Comparison of ENCODE assay signal across 8 cellular contexts in genomic region chr1:204578867-204579664, GRCh38.
DNase-seq lines count a peak whose midpoint lies in the region; ATAC-seq and TF ChIP-seq lines count a peak whose summit lies in the region.

No MANE protein-coding gene starts in this region.

- peaks cover 1% of the 10 kb centered on the region; the same call in 1 of the 2 replicates for H3K4me1 ChIP-seq in IMR-90 (ENCODE audit: control insufficient read depth, insufficient read depth, low read length)
- H3K4me1 ChIP-seq in upper lobe of right lung: peaks cover 18% of the 10 kb centered on the region

- no peak overlapping the region for H3K14ac ChIP-seq in IMR-90 (replicated peaks; ENCODE audit: low read depth, low read length)

- no peaks in the 10 kb centered on the region for H3K9me3 Mint-ChIP-seq in activated T-cell treated with anti-CD3 and anti-CD28 coated beads, Interleukin-2, amount 50 U/mL, for 72 hours

- H2BK15ac ChIP-seq in IMR-90 (ENCODE audit: low read depth, low read length): no peak overlapping the region

- H2AFZ ChIP-seq in IMR-90 (replicated peaks; ENCODE audit: low read length, poor library complexity): no peak overlapping the region

- H2BK20ac ChIP-seq in IMR-90 (ENCODE audit: low read depth, low read length): no peak overlapping the region

- dilution Hi-C loops in IMR-90 (cut with HindIII; ENCODE audit: low sequenced_read_pairs, unreplicated experiment): no loop called here

- no peak overlapping the region for H2AK9ac ChIP-seq in IMR-90 (replicated peaks; ENCODE audit: low read depth, low read length, poor library complexity)

- H3K56ac ChIP-seq in IMR-90 (ENCODE audit: extremely low read depth, insufficient read depth, low read length): no peak overlapping the region

- H4K20me1 ChIP-seq in IMR-90 (ENCODE audit: insufficient read depth, low read length): no peaks in the 10 kb centered on the region

- TF ChIP-seq CTCF in GM13976 (IDR thresholded peaks at IDR 0.05; ENCODE audit: borderline replicate concordance, control extremely low read depth, extremely low read depth, insufficient read depth, missing control alignments): no peak
- no peak for TF ChIP-seq CTCF in IMR-90 (conservative IDR thresholded peaks at IDR 0.05; ENCODE audit: low read depth, low read length)
- no peak for TF ChIP-seq CTCF in upper lobe of right lung (IDR thresholded peaks at IDR 0.05)

- H3K23ac ChIP-seq in IMR-90 (ENCODE audit: low read depth, low read length): no peak overlapping the region

- no peak overlapping the region for H4K8ac ChIP-seq in IMR-90 (ENCODE audit: low read depth in 2 of 2, low read length in 2 of 2)

- H3K9me3 ChIP-seq in IMR-90 (ENCODE audit: control insufficient read depth, insufficient read depth, low read length) (no peaks in the 10 kb centered on the region), upper lobe of right lung (no peaks in the 10 kb centered on the region)

- H3K79me1 ChIP-seq in IMR-90 (ENCODE audit: low read depth in 1 of 2, low read length in 2 of 2): no peaks in the 10 kb centered on the region

- H4K5ac ChIP-seq in IMR-90 (ENCODE audit: low read depth, low read length): no peak overlapping the region

- peaks cover 0 to 2% of the 10 kb centered on the region in 2 donors for H3K36me3 Mint-ChIP-seq in activated T-cell treated with anti-CD3 and anti-CD28 coated beads, Interleukin-2, amount 50 U/mL, for 72 hours (ENCODE audit: insufficient read depth in 2 of 2)

- no TSS peak for BruUV-seq in IMR-90 (replicated peaks; lab: Mats Ljungman, UMichigan)

- H3K9me1 ChIP-seq in IMR-90 (ENCODE audit: insufficient read depth, low read length): no peaks in the 10 kb centered on the region

- H3K27me3 Mint-ChIP-seq in activated T-cell treated with anti-CD3 and anti-CD28 coated beads, Interleukin-2, amount 50 U/mL, for 72 hours (ENCODE audit: low read depth): no peaks in the 10 kb centered on the region

- H4K91ac ChIP-seq in IMR-90 (ENCODE audit: insufficient read depth, low read depth, low read length): no peak overlapping the region

- H3K4me1 Mint-ChIP-seq in activated T-cell treated with anti-CD3 and anti-CD28 coated beads, Interleukin-2, amount 50 U/mL, for 72 hours (ENCODE audit: low read depth): peaks cover 28% of the 10 kb centered on the region

- peak overlapping the region; percentile 75 to 77 for H3K4me3 Mint-ChIP-seq in activated T-cell treated with anti-CD3 and anti-CD28 coated beads, Interleukin-2, amount 50 U/mL, for 72 hours

- H3K18ac ChIP-seq in IMR-90 (ENCODE audit: low read depth, low read length): no peak overlapping the region; the same call in 1 of the 2 replicates

- in situ Hi-C loops in GM13976 (cut with MboI; ENCODE audit: low sequenced_read_pairs, unreplicated experiment) (no loop called here), IMR-90 (cut with MboI; ENCODE audit: low sequenced_read_pairs) (no loop called here)

- 53% methylated on average over 6 of the region's 18 CpGs; no CpG with 5 or more reads in 1 of the 2 experiments for WGBS in IMR-90 (ENCODE audit: extremely low coverage in 2 of 2, insufficient read length in 1 of 2), 2 experiments

- no peak overlapping the region for H2BK5ac ChIP-seq in IMR-90 (ENCODE audit: low read depth, low read length, poor library complexity, severe bottlenecking)

- H3K4me3 ChIP-seq in IMR-90 (ENCODE audit: insufficient read depth, low read depth, low read length): 0 out of 2 replicates have a peak overlapping the region, but pooled peaks have one; percentile 19
- H3K4me3 ChIP-seq in upper lobe of right lung: peak overlapping the region; percentile 33

- DNase-seq in GM13976 (ENCODE audit: low spot score) (peak; percentile 71), IMR-90 (no peak), left kidney (ENCODE audit: low read depth, low spot score) (peak; percentile 46), upper lobe of right lung (no peak), LoVo (ENCODE audit: low spot score) (no peak), SKM-1 treated with dmso at 0.1 percent for 144 hours (lab: John Stamatoyannopoulos, UW; ENCODE audit: unreplicated experiment) (no peak)
- DNase-seq in activated T-cell treated with anti-CD3 and anti-CD28 coated beads, Interleukin-2, amount 50 U/mL, for 72 hours: peak; percentile 15 to 17

- CTCF ChIA-PET in IMR-90 (lab: Yijun Ruan, JAX): interaction anchor here (1.6 kb wide), 1 partner anchor 14 kb away, joined by 4 read pairs; no protein-coding TSS in a partner anchor

- H3K36me3 ChIP-seq in IMR-90 (ENCODE audit: control insufficient read depth, insufficient read depth, low read length) (no peaks in the 10 kb centered on the region), upper lobe of right lung (no peaks in the 10 kb centered on the region)

- peaks cover 10% of the 10 kb centered on the region for H3K27me3 ChIP-seq in IMR-90 (ENCODE audit: control insufficient read depth, insufficient read depth, low read length)
- H3K27me3 ChIP-seq in upper lobe of right lung: no peaks in the 10 kb centered on the region

- H3K4me2 ChIP-seq in IMR-90 (ENCODE audit: low read depth, low read length): peak overlapping the region; percentile 54

- peak overlapping the region; percentile 64 for H3K27ac Mint-ChIP-seq in activated T-cell treated with anti-CD3 and anti-CD28 coated beads, Interleukin-2, amount 50 U/mL, for 72 hours

- TF ChIP-seq POLR2A in IMR-90 (IDR thresholded peaks at IDR 0.05; ENCODE audit: low read depth, low read length): no peak

- ATAC-seq in GM21381 (IDR thresholded peaks at IDR 0.05; ENCODE audit: unreplicated experiment): peak; percentile 73
- ATAC-seq in IMR-90 (ENCODE audit: low read depth): peak; percentile 61
- peak; percentile 73 for ATAC-seq in activated T-cell treated with anti-CD3 and anti-CD28 coated beads, Interleukin-2, amount 50 U/mL, for 72 hours (replicated peaks in 1 of 2)
- ATAC-seq in upper lobe of right lung: peak; percentile 56

- H2AK5ac ChIP-seq in IMR-90 (ENCODE audit: low read depth, low read length): no peak overlapping the region

- no peak overlapping the region for H3K9ac ChIP-seq in IMR-90 (ENCODE audit: low read depth, low read length)

- intact Hi-C loops in IMR-90 (cut with micrococcal nuclease) (no loop called here), upper lobe of right lung (cut with DNase I) (no loop called here)

- no peak overlapping the region for H3K27ac ChIP-seq in IMR-90 (ENCODE audit: insufficient read depth, low read length)
- no peak overlapping the region for H3K27ac ChIP-seq in upper lobe of right lung

- H3K4ac ChIP-seq in IMR-90 (ENCODE audit: low read depth, low read length): no peak overlapping the region

- POLR2A ChIA-PET in IMR-90 (lab: Charles Lee; ENCODE audit: unreplicated experiment): no interaction called here

- TF ChIP-seq RAD21 in IMR-90 (IDR thresholded peaks at IDR 0.05; ENCODE audit: low read length): no peak

- no peak overlapping the region for H2BK120ac ChIP-seq in IMR-90 (ENCODE audit: low read depth, low read length)

TF ChIP-seq in IMR-90, 13 proteins besides CTCF, POLR2A, EP300 and RAD21:
- TF ChIP-seq CHD1 (IDR thresholded peaks at IDR 0.05; ENCODE audit: low read depth, low read length): no peak
- no peak for TF ChIP-seq CEBPB (IDR thresholded peaks at IDR 0.05; ENCODE audit: low read depth, low read length)
- TF ChIP-seq NFE2L2 (IDR thresholded peaks at IDR 0.05; ENCODE audit: low read depth, low read length): no peak
- TF ChIP-seq ELK1 (IDR thresholded peaks at IDR 0.05; ENCODE audit: borderline replicate concordance, low read depth, low read length): no peak
- TF ChIP-seq SMC3 (IDR thresholded peaks at IDR 0.05; ENCODE audit: low read depth, low read length): no peak
- TF ChIP-seq USF2 (IDR thresholded peaks at IDR 0.05; ENCODE audit: low read depth, low read length): no peak
- TF ChIP-seq MAFK (IDR thresholded peaks at IDR 0.05; ENCODE audit: low read depth, low read length): no peak
- TF ChIP-seq RFX5 (IDR thresholded peaks at IDR 0.05; ENCODE audit: low read depth, low read length): no peak
- TF ChIP-seq BHLHE40 (IDR thresholded peaks at IDR 0.05; ENCODE audit: low read depth, low read length): no peak

Comparison
In these comparisons a context has a peak if more than half of its experiments do, and no peak if none do; other contexts are left out.
1. DNase-seq: peak in GM13976 (single experiment), activated T-cell treated with anti-CD3 and anti-CD28 coated beads, Interleukin-2, amount 50 U/mL, for 72 hours (2 of 2) and left kidney (single experiment); none in IMR-90 (single experiment), upper lobe of right lung (single experiment), LoVo (single experiment) and SKM-1 treated with dmso at 0.1 percent for 144 hours (single experiment).
2. Peak in every context shown above with its lines, with median percentiles within 50 percentile points of each other: ATAC-seq.